Comparison of ENCODE assay signal across 8 cellular contexts in genomic region chr11:74592063-74592440, GRCh38. TPM values are rescaled to one million over a fixed set of nuclear protein-coding genes. Genes with fewer than 3 reads are reported as not detected.
DNase-seq lines count a peak whose midpoint lies in the region; ATAC-seq and TF ChIP-seq lines count a peak whose summit lies in the region.

No MANE protein-coding gene starts in this region.

- no peaks in the 10 kb centered on the region for H3K27me3 ChIP-seq in SU-DHL-6 (ENCODE audit: low read length)

- H3K9ac ChIP-seq in SU-DHL-6 (ENCODE audit: low read length): peak overlapping the region; percentile 96

- H3K9me3 ChIP-seq in SU-DHL-6 (ENCODE audit: insufficient read depth, low read length): no peaks in the 10 kb centered on the region

- peaks cover 2% of the 10 kb centered on the region for H3K9me3 Mint-ChIP-seq in glutamatergic neuron (ENCODE audit: unreplicated experiment)

- no peaks in the 10 kb centered on the region for H3K36me3 Mint-ChIP-seq in glutamatergic neuron (ENCODE audit: unreplicated experiment)

- no peak for TF ChIP-seq POLR2A in lower leg skin (IDR thresholded peaks at IDR 0.05)

- no peak overlapping the region for H3K27ac ChIP-seq in SU-DHL-6 (ENCODE audit: low read depth, low read length)

- H3K27ac Mint-ChIP-seq in glutamatergic neuron (ENCODE audit: unreplicated experiment): no peak overlapping the region

- H3K4me3 ChIP-seq in SU-DHL-6 (ENCODE audit: insufficient read depth, low read length, poor library complexity, severe bottlenecking) (peak overlapping the region; percentile 64), retinal pigment epithelial cell (ENCODE audit: low read length) (peak overlapping the region; percentile 94), lower leg skin (ENCODE audit: low read depth, poor library complexity, severe bottlenecking) (no peak overlapping the region)

- DNase-seq in DMS 273 (lab: John Stamatoyannopoulos, UW; ENCODE audit: unreplicated experiment): peak; percentile 77
- DNase-seq in DMS 273 treated with DMSO at 0.1 percent for 48 hours (lab: John Stamatoyannopoulos, UW): no peak
- no peak for DNase-seq in glutamatergic neuron
- DNase-seq in retinal pigment epithelial cell (ENCODE audit: low read depth): peak; percentile 17
- no peak for DNase-seq in germinal center (ENCODE audit: low spot score)
- DNase-seq in lower leg skin (ENCODE audit: low spot score in 2 of 2): no peak

- ATAC-seq in HG02970 (IDR thresholded peaks at IDR 0.05; ENCODE audit: low FRiP score, unreplicated experiment): no peak

- no peaks in the 10 kb centered on the region for H3F3A ChIP-seq in SU-DHL-6 (ENCODE audit: insufficient read depth)

- no peak for TF ChIP-seq CTCF in SU-DHL-6 (IDR thresholded peaks at IDR 0.05; ENCODE audit: insufficient read depth, low read length, poor library complexity, severe bottlenecking)
- TF ChIP-seq CTCF in glutamatergic neuron (IDR thresholded peaks at IDR 0.05; ENCODE audit: partially characterized antibody, unreplicated experiment): no peak
- no peak for TF ChIP-seq CTCF in retinal pigment epithelial cell (conservative IDR thresholded peaks at IDR 0.05; ENCODE audit: low read depth, low read length)
- TF ChIP-seq CTCF in lower leg skin (IDR thresholded peaks at IDR 0.05): no peak

- intact Hi-C loops in lower leg skin (cut with DNase I; ENCODE audit: low total_unique reads): no loop called here

- no peaks in the 10 kb centered on the region for H3K27me3 Mint-ChIP-seq in glutamatergic neuron (ENCODE audit: unreplicated experiment)

- H3K36me3 ChIP-seq in SU-DHL-6 (ENCODE audit: low read length): peaks cover 24% of the 10 kb centered on the region

- 9 to 12% methylated on average over 7 of the region's 7 CpGs for WGBS in lower leg skin, 2 donors

- no peaks in the 10 kb centered on the region for H4K20me1 ChIP-seq in SU-DHL-6 (ENCODE audit: low read depth, low read length)

- no peaks in the 10 kb centered on the region for H3K9me2 ChIP-seq in SU-DHL-6 (replicated peaks; ENCODE audit: insufficient read depth, low read length)

- H3K79me2 ChIP-seq in SU-DHL-6 (ENCODE audit: insufficient read depth, low read length): peaks cover 28% of the 10 kb centered on the region

- H3K4me2 ChIP-seq in SU-DHL-6 (ENCODE audit: low read depth, low read length, poor library complexity, severe bottlenecking): peak overlapping the region; percentile 80

- H2AFZ ChIP-seq in SU-DHL-6 (ENCODE audit: low read depth, low read length, severe bottlenecking): peak overlapping the region; percentile 80

- peaks cover 5% of the 10 kb centered on the region for H3K4me1 Mint-ChIP-seq in glutamatergic neuron (ENCODE audit: low read depth, unreplicated experiment)

- H3K4me3 Mint-ChIP-seq in glutamatergic neuron (ENCODE audit: unreplicated experiment): peak overlapping the region; percentile 98

RNA-seq across cellular contexts. Expression of gene POLD3, which starts 0.3 kb away (rescaled TPM):
- 9.0 TPM for total RNA-seq in glutamatergic neuron (ENCODE audit: unreplicated experiment)
- total RNA-seq in lower leg skin: 10 to 100 TPM in 1 of 4 donors, 1 to 10 TPM in 3; 7.0 to 18.8 (median 9.4) TPM

Comparison
In these comparisons a context has a peak if more than half of its experiments do, and no peak if none do; other contexts are left out.
1. DNase-seq: peak in DMS 273 (single experiment) and retinal pigment epithelial cell (single experiment); none in DMS 273 treated with DMSO at 0.1 percent for 48 hours (single experiment), glutamatergic neuron (single experiment), germinal center (single experiment) and lower leg skin (0 of 2).